Comparison of ENCODE assay signal across 1 cellular context in genomic region chr2:69185807-69186206, GRCh38.
TF ChIP-seq lines count a peak whose summit lies in the region.

No MANE protein-coding gene starts in this region.

TF ChIP-seq in GM23338, 12 proteins besides CTCF, POLR2A, EP300 and RAD21 (continued from another document):
- no peak for TF ChIP-seq ZNF462 (CRISPR knock-in tag; IDR thresholded peaks at IDR 0.05)
- TF ChIP-seq, protein P1, sequence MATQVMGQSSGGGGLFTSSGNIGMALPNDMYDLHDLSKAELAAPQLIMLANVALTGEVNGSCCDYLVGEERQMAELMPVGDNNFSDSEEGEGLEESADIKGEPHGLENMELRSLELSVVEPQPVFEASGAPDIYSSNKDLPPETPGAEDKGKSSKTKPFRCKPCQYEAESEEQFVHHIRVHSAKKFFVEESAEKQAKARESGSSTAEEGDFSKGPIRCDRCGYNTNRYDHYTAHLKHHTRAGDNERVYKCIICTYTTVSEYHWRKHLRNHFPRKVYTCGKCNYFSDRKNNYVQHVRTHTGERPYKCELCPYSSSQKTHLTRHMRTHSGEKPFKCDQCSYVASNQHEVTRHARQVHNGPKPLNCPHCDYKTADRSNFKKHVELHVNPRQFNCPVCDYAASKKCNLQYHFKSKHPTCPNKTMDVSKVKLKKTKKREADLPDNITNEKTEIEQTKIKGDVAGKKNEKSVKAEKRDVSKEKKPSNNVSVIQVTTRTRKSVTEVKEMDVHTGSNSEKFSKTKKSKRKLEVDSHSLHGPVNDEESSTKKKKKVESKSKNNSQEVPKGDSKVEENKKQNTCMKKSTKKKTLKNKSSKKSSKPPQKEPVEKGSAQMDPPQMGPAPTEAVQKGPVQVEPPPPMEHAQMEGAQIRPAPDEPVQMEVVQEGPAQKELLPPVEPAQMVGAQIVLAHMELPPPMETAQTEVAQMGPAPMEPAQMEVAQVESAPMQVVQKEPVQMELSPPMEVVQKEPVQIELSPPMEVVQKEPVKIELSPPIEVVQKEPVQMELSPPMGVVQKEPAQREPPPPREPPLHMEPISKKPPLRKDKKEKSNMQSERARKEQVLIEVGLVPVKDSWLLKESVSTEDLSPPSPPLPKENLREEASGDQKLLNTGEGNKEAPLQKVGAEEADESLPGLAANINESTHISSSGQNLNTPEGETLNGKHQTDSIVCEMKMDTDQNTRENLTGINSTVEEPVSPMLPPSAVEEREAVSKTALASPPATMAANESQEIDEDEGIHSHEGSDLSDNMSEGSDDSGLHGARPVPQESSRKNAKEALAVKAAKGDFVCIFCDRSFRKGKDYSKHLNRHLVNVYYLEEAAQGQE (IDR thresholded peaks at IDR 0.05; ENCODE audit: unreplicated experiment) = no peak
